Comparison of ENCODE assay signal across 8 cellular contexts in the genomic region with DNA sequence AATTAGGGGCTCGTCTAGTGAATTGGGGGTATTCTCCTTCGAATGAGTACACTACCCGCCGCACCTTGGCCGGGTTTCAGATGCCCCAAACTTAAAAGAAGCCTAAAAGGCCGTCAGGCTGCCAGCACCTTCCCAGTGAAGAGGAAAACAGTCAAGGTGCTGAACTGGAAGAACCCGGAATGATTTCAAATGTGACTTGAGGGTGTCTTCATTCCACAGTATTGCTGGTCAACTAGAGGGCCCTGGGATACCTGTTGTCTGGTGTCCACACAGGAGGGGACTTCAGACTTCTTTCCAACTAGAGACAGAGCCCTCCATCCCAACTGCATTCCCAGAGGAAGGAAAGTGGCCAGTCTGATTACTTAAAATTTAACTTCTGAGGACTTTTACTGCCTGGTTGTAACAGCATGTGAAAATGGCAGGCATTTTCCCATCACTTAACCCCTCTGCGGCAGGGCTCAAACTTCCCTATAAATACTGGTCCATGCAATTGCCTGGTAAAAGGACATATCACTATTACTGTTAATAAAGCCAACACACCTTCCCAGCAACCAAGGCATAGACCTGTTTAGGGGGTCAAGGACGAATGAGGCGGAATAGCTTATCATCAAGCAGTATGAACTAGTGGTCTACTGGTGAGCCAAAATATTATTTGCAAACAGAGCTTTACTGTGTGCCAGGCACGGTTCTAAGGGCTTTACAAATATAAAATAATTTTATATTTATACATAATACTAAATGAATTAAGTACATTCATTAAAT. TPM values are rescaled to one million over a fixed set of nuclear protein-coding genes. Genes with fewer than 3 reads are reported as not detected.
DNase-seq lines count a peak whose midpoint lies in the region; TF ChIP-seq lines count a peak whose summit lies in the region.

No MANE protein-coding gene starts in this region.

- H3K36me3 Mint-ChIP-seq in MCF 10A (ENCODE audit: insufficient read depth, unreplicated experiment) (no peaks in the 10 kb centered on the region), mesothelial cell of epicardium (peaks cover 2% of the 10 kb centered on the region)

- BruUV-seq in MCF 10A (replicated peaks; lab: Mats Ljungman, UMichigan) = no TSS peak

- H3K4me1 ChIP-seq in HUES48 (ENCODE audit: control insufficient read depth, insufficient read depth, low read length) = peaks cover 19% of the 10 kb centered on the region

- H3K4me3 ChIP-seq in HUES48 (ENCODE audit: low read depth, low read length) = peak overlapping the region; percentile 80

- no peaks in the 10 kb centered on the region for H3K36me3 ChIP-seq in HUES48 (ENCODE audit: control insufficient read depth, insufficient read depth, low read length)

- H3K4me3 Mint-ChIP-seq in MCF 10A (ENCODE audit: unreplicated experiment) (peak overlapping the region; percentile 87), mesothelial cell of epicardium (peak overlapping the region; percentile 92)

- H3K27me3 ChIP-seq in HUES48 (ENCODE audit: control insufficient read depth, insufficient read depth, low read length) = no peaks in the 10 kb centered on the region

- H3K4me1 Mint-ChIP-seq in MCF 10A (ENCODE audit: insufficient read depth, unreplicated experiment) (peaks cover 8% of the 10 kb centered on the region), mesothelial cell of epicardium (peaks cover 15% of the 10 kb centered on the region)

- TF ChIP-seq CTCF in 22Rv1 (IDR thresholded peaks at IDR 0.05) = no peak
- TF ChIP-seq CTCF in MCF 10A (IDR thresholded peaks at IDR 0.05; ENCODE audit: unreplicated experiment) = no peak
- no peak for TF ChIP-seq CTCF in mesothelial cell of epicardium (IDR thresholded peaks at IDR 0.05; ENCODE audit: unreplicated experiment)

- H3K27ac Mint-ChIP-seq in MCF 10A (ENCODE audit: low read depth, unreplicated experiment) (peak overlapping the region; percentile 69), mesothelial cell of epicardium (peak overlapping the region; percentile 69)

- no peak overlapping the region for H3K9ac ChIP-seq in HUES48 (ENCODE audit: low read depth, low read length)

- DNase-seq in MCF 10A (ENCODE audit: unreplicated experiment) = no peak
- no peak for DNase-seq in mesothelial cell of epicardium (ENCODE audit: low spot score in 2 of 2, unreplicated experiment in 2 of 2)
- no peak for DNase-seq in AG08396 (ENCODE audit: low spot score)
- no peak for DNase-seq in effector CD8-positive, alpha-beta T cell (lab: John Stamatoyannopoulos, UW)
- DNase-seq in iPS-NIHi11 (ENCODE audit: low spot score) = no peak
- no peak for DNase-seq in kidney glomerular epithelial cell (lab: John Stamatoyannopoulos, UW)

- peak overlapping the region; percentile 65 for H3K27ac ChIP-seq in 22Rv1
- H3K27ac ChIP-seq in HUES48 (ENCODE audit: low read depth, low read length) = peak overlapping the region; percentile 59

- H3K27me3 Mint-ChIP-seq in MCF 10A (ENCODE audit: insufficient read depth, unreplicated experiment) (no peaks in the 10 kb centered on the region), mesothelial cell of epicardium (ENCODE audit: low read depth) (peaks cover 16% of the 10 kb centered on the region)

- intact Hi-C loops in MCF 10A (cut with micrococcal nuclease) = no loop called here

- CTCF ChIA-PET in MCF 10A (lab: Yijun Ruan, JAX) = interaction anchor here (0.5 kb wide), 1 partner anchor 75 kb away, joined by 4 read pairs; no protein-coding TSS in a partner anchor

- no peaks in the 10 kb centered on the region for H3K9me3 Mint-ChIP-seq in MCF 10A (ENCODE audit: unreplicated experiment)
- H3K9me3 Mint-ChIP-seq in mesothelial cell of epicardium = no peaks in the 10 kb centered on the region

- POLR2A ChIA-PET in MCF 10A (lab: Yijun Ruan, JAX) = interaction anchor here (0.7 kb wide), 1 partner anchor 203 kb away, joined by 3 read pairs; no protein-coding TSS in a partner anchor

- no peaks in the 10 kb centered on the region for H3K9me3 ChIP-seq in HUES48 (ENCODE audit: control insufficient read depth, insufficient read depth, low read length)

RNA-seq across cellular contexts. Expression of gene SAMHD1, which starts 0.7 kb away (rescaled TPM):
- total RNA-seq in MCF 10A (2022) (2.6 and 3.5 TPM in 2 replicates), mesothelial cell of epicardium (10.3 to 13.6 TPM (median 11.0 TPM) in 3 replicates)
